2 cellular contexts compared by ENCODE assay signal in genomic region chr3:129653019-129653418, GRCh38.
TF ChIP-seq lines count a peak whose summit lies in the region.

No MANE protein-coding gene starts in this region.

TF ChIP-seq in A549, 52 proteins besides CTCF, POLR2A, EP300 and RAD21 (continued from another document):
- no peak for TF ChIP-seq HMGXB4 (CRISPR knock-in tag; IDR thresholded peaks at IDR 0.05; ENCODE audit: borderline replicate concordance)
- TF ChIP-seq HOXB5 (CRISPR knock-in tag; IDR thresholded peaks at IDR 0.05), result no peak
- TF ChIP-seq FOSB (CRISPR knock-in tag; IDR thresholded peaks at IDR 0.05), result no peak
- no peak for TF ChIP-seq MAFK (IDR thresholded peaks at IDR 0.05; ENCODE audit: partially characterized antibody)
- TF ChIP-seq FOSL2 (IDR thresholded peaks at IDR 0.05), result no peak
- no peak for TF ChIP-seq FOSL2 (CRISPR knock-in tag; IDR thresholded peaks at IDR 0.05)
- no peak for TF ChIP-seq ZNF302 (CRISPR knock-in tag; IDR thresholded peaks at IDR 0.05)
- TF ChIP-seq JUNB (IDR thresholded peaks at IDR 0.05), result no peak
- no peak for TF ChIP-seq EHMT2 (IDR thresholded peaks at IDR 0.05; ENCODE audit: low read depth)

TF ChIP-seq in WTC11, 78 proteins besides CTCF, POLR2A, EP300 and RAD21 (continued from another document):
- TF ChIP-seq, protein P1, sequence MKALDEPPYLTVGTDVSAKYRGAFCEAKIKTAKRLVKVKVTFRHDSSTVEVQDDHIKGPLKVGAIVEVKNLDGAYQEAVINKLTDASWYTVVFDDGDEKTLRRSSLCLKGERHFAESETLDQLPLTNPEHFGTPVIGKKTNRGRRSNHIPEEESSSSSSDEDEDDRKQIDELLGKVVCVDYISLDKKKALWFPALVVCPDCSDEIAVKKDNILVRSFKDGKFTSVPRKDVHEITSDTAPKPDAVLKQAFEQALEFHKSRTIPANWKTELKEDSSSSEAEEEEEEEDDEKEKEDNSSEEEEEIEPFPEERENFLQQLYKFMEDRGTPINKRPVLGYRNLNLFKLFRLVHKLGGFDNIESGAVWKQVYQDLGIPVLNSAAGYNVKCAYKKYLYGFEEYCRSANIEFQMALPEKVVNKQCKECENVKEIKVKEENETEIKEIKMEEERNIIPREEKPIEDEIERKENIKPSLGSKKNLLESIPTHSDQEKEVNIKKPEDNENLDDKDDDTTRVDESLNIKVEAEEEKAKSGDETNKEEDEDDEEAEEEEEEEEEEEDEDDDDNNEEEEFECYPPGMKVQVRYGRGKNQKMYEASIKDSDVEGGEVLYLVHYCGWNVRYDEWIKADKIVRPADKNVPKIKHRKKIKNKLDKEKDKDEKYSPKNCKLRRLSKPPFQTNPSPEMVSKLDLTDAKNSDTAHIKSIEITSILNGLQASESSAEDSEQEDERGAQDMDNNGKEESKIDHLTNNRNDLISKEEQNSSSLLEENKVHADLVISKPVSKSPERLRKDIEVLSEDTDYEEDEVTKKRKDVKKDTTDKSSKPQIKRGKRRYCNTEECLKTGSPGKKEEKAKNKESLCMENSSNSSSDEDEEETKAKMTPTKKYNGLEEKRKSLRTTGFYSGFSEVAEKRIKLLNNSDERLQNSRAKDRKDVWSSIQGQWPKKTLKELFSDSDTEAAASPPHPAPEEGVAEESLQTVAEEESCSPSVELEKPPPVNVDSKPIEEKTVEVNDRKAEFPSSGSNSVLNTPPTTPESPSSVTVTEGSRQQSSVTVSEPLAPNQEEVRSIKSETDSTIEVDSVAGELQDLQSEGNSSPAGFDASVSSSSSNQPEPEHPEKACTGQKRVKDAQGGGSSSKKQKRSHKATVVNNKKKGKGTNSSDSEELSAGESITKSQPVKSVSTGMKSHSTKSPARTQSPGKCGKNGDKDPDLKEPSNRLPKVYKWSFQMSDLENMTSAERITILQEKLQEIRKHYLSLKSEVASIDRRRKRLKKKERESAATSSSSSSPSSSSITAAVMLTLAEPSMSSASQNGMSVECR (CRISPR knock-in tag; IDR thresholded peaks at IDR 0.05; ENCODE audit: borderline replicate concordance), result no peak
- TF ChIP-seq RORB (CRISPR knock-in tag; IDR thresholded peaks at IDR 0.05) (no peak), ZBTB43 (CRISPR knock-in tag; IDR thresholded peaks at IDR 0.05) (no peak), ZNF263 (CRISPR knock-in tag; IDR thresholded peaks at IDR 0.05; ENCODE audit: low read depth) (no peak), NR3C1 (CRISPR knock-in tag; conservative IDR thresholded peaks at IDR 0.05; ENCODE audit: low read depth) (no peak), ZNF121 (CRISPR knock-in tag; IDR thresholded peaks at IDR 0.05) (no peak), IRF1 (CRISPR knock-in tag; IDR thresholded peaks at IDR 0.05) (no peak), NFE2L1 (CRISPR knock-in tag; IDR thresholded peaks at IDR 0.05) (no peak), ZNF232 (CRISPR knock-in tag; IDR thresholded peaks at IDR 0.05) (no peak), USF1 (CRISPR knock-in tag; IDR thresholded peaks at IDR 0.05) (no peak), GABPB1 (CRISPR knock-in tag; IDR thresholded peaks at IDR 0.05) (no peak), IRF2 (CRISPR knock-in tag; IDR thresholded peaks at IDR 0.05; ENCODE audit: borderline replicate concordance, low read depth) (no peak)
- TF ChIP-seq, protein P2, sequence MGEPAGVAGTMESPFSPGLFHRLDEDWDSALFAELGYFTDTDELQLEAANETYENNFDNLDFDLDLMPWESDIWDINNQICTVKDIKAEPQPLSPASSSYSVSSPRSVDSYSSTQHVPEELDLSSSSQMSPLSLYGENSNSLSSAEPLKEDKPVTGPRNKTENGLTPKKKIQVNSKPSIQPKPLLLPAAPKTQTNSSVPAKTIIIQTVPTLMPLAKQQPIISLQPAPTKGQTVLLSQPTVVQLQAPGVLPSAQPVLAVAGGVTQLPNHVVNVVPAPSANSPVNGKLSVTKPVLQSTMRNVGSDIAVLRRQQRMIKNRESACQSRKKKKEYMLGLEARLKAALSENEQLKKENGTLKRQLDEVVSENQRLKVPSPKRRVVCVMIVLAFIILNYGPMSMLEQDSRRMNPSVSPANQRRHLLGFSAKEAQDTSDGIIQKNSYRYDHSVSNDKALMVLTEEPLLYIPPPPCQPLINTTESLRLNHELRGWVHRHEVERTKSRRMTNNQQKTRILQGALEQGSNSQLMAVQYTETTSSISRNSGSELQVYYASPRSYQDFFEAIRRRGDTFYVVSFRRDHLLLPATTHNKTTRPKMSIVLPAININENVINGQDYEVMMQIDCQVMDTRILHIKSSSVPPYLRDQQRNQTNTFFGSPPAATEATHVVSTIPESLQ (CRISPR knock-in tag; IDR thresholded peaks at IDR 0.05), result no peak
